Comparison of ENCODE assay signal across 9 cellular contexts in genomic region chr2:176514276-176514675, GRCh38.
"Had no signal": no experiment of that assay in that cellular context is flagged by ENCODE, and none has a peak within 500 bp of the region (broad histone marks: within the 10 kb centered on the region; RNA-seq: fewer than 3 reads in every experiment).

No MANE protein-coding gene starts in this region.

- H3K4me3 ChIP-seq: GM23248, HAP-1 had no signal

- H3K27ac Mint-ChIP-seq: HFFc6, IgD-negative memory B cell had no signal

- H3K9me3 Mint-ChIP-seq: HFFc6 had no signal

- H3K4me3 Mint-ChIP-seq: HFFc6, IgD-negative memory B cell had no signal

- H3K9ac ChIP-seq: GM23248 had no signal

- H3K4me1 ChIP-seq: HAP-1 had no signal

- H3K36me3 Mint-ChIP-seq: IgD-negative memory B cell had no signal

- H2AFZ ChIP-seq: GM23248 had no signal

- H3K27ac ChIP-seq: GM23248, HL-60 had no signal

- H3K9me3 ChIP-seq: HAP-1 had no signal

- DNase-seq: GM23248, GOT3, H7, HFFc6 had no signal

- H3K36me3 ChIP-seq: HAP-1 had no signal

- ATAC-seq: HCT116, HepG2 had no signal
